Comparison of ENCODE assay signal across 8 cellular contexts in the genomic region with DNA sequence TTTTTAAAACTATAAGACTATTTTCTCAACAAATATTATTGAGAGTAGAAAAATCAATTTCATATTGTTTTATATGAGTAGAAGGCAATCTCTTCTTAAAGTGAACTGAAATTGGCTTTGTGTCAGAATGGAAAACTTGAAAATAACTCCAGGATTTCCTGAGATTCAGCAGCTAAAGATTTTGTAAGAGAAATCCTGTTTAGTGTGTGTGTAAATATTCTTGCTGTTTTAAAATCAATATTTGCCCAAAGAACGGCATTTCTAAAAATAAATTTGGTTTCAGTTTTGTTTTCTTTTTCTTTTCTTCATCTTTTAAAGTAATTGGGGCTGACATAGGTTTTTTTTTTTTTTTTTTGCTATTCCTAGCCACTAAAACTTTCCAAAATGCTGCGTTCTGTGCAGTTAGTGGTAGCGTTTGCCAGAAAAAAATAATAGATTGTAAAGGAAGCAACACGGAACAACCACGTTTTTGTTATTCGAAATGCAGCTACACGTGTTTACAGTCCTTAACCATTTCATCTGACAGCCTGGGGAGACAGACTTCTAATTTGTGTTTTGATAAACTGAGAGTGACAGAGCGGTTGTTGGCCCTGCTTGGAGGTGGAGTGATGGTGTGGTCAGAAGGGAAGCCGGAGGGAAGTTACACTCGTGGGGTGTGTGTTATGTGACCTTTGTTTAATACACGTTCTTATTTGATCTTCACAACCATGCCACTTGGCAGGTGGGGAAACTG. TPM values are rescaled to one million over a fixed set of nuclear protein-coding genes. Genes with fewer than 3 reads are reported as not detected.
A peak's percentile ranks its signal among the peaks of the same experiment; 100 is the strongest.
DNase-seq lines count a peak whose midpoint lies in the region; ATAC-seq, FAIRE-seq and TF ChIP-seq lines count a peak whose summit lies in the region.

No MANE protein-coding gene starts in this region.

- TF ChIP-seq POLR2A in lower leg skin (IDR thresholded peaks at IDR 0.05), result no peak

- no peaks in the 10 kb centered on the region for H3K4me1 Mint-ChIP-seq in astrocyte (ENCODE audit: low read depth, unreplicated experiment)
- peaks cover 14 to 33% of the 10 kb centered on the region in 2 donors for H3K4me1 Mint-ChIP-seq in natural killer cell treated with Interleukin-12 subunit alpha and Interleukin-12 subunit beta and Interleukin-15 and Interleukin-18, amount 100 ng/mL, for 72 hours (ENCODE audit: low read depth in 2 of 2)

- H3K4me3 Mint-ChIP-seq in astrocyte (ENCODE audit: unreplicated experiment), result no peak overlapping the region
- peak overlapping the region; percentile 88 for H3K4me3 Mint-ChIP-seq in natural killer cell treated with Interleukin-12 subunit alpha and Interleukin-12 subunit beta and Interleukin-15 and Interleukin-18, amount 100 ng/mL, for 72 hours

- H3K36me3 ChIP-seq in astrocyte (ENCODE audit: insufficient read depth, low read length), result no peaks in the 10 kb centered on the region

- peak overlapping the region; percentile 16 for H2AFZ ChIP-seq in astrocyte (ENCODE audit: low read depth, low read length)

- H3K27me3 Mint-ChIP-seq in astrocyte (ENCODE audit: low read depth, unreplicated experiment), result peaks cover 56% of the 10 kb centered on the region
- H3K27me3 Mint-ChIP-seq in natural killer cell treated with Interleukin-12 subunit alpha and Interleukin-12 subunit beta and Interleukin-15 and Interleukin-18, amount 100 ng/mL, for 72 hours, result peaks cover 0 to 2% of the 10 kb centered on the region in 2 donors

- H3K4me3 ChIP-seq in astrocyte (ENCODE audit: insufficient read depth, low read depth, low read length), result no peak overlapping the region
- no peak overlapping the region for H3K4me3 ChIP-seq in lower leg skin (ENCODE audit: low read depth, poor library complexity, severe bottlenecking)

- no peaks in the 10 kb centered on the region for H4K20me1 ChIP-seq in astrocyte (ENCODE audit: insufficient read depth, low read length)

- no peak overlapping the region for H3K9ac ChIP-seq in astrocyte (ENCODE audit: low read length)

- H3K36me3 Mint-ChIP-seq in astrocyte (ENCODE audit: low read depth, unreplicated experiment), result no peaks in the 10 kb centered on the region
- no peaks in the 10 kb centered on the region for H3K36me3 Mint-ChIP-seq in natural killer cell treated with Interleukin-12 subunit alpha and Interleukin-12 subunit beta and Interleukin-15 and Interleukin-18, amount 100 ng/mL, for 72 hours

- H3K9me3 Mint-ChIP-seq in astrocyte (ENCODE audit: unreplicated experiment), result peaks cover 4% of the 10 kb centered on the region
- no peaks in the 10 kb centered on the region for H3K9me3 Mint-ChIP-seq in natural killer cell treated with Interleukin-12 subunit alpha and Interleukin-12 subunit beta and Interleukin-15 and Interleukin-18, amount 100 ng/mL, for 72 hours

- H3K27ac ChIP-seq in 22Rv1 (peak overlapping the region; percentile 57), astrocyte (ENCODE audit: low read depth, low read length) (no peak overlapping the region)

- TF ChIP-seq CTCF in 22Rv1 (IDR thresholded peaks at IDR 0.05) (no peak), astrocyte (IDR thresholded peaks at IDR 0.05; ENCODE audit: insufficient read depth, low read depth, low read length) (no peak), lower leg skin (IDR thresholded peaks at IDR 0.05) (no peak)

- H3K9me3 ChIP-seq in astrocyte (ENCODE audit: insufficient read depth, low read depth, low read length), result peaks cover 2% of the 10 kb centered on the region

- FAIRE-seq in astrocyte (lab: Jason Lieb, UNC), result no peak

- DNase-seq in astrocyte (ENCODE audit: low read depth) (no peak), COR-L47 (lab: John Stamatoyannopoulos, UW) (no peak), KG1 (lab: John Stamatoyannopoulos, UW) (no peak), lower leg skin (ENCODE audit: low spot score in 2 of 2) (no peak)
- no peak for DNase-seq in natural killer cell treated with Interleukin-12 subunit alpha and Interleukin-12 subunit beta and Interleukin-15 and Interleukin-18, amount 100 ng/mL, for 72 hours (ENCODE audit: low spot score)

- ATAC-seq in GM19351 (IDR thresholded peaks at IDR 0.05; ENCODE audit: unreplicated experiment) (peak; percentile 19), HG03520 (IDR thresholded peaks at IDR 0.05; ENCODE audit: unreplicated experiment) (peak; percentile 12)
- ATAC-seq in natural killer cell treated with Interleukin-12 subunit alpha and Interleukin-12 subunit beta and Interleukin-15 and Interleukin-18, amount 100 ng/mL, for 72 hours, result peak; percentile 54 to 64

- H3K79me2 ChIP-seq in astrocyte (ENCODE audit: insufficient read depth, low read length), result no peaks in the 10 kb centered on the region

- H3K27me3 ChIP-seq in astrocyte (ENCODE audit: insufficient read depth, low read length), result peaks cover 23% of the 10 kb centered on the region

- H3K4me1 ChIP-seq in astrocyte (ENCODE audit: insufficient read depth, low read length), result no peaks in the 10 kb centered on the region

- 13 to 15% methylated on average over 11 of the region's 11 CpGs for WGBS in lower leg skin, 2 donors

- intact Hi-C loops in lower leg skin (cut with DNase I; ENCODE audit: low total_unique reads), result no loop called here

- H3K27ac Mint-ChIP-seq in astrocyte (ENCODE audit: unreplicated experiment), result no peak overlapping the region
- H3K27ac Mint-ChIP-seq in natural killer cell treated with Interleukin-12 subunit alpha and Interleukin-12 subunit beta and Interleukin-15 and Interleukin-18, amount 100 ng/mL, for 72 hours, result peak overlapping the region; percentile 40 to 80

- H3K4me2 ChIP-seq in astrocyte (ENCODE audit: low read length), result peak overlapping the region; percentile 36

RNA-seq across cellular contexts. Expression of gene SMPD3, which starts 21.6 kb away (rescaled TPM):
- 0.25 and 0.34 TPM in 2 replicates for total RNA-seq in astrocyte
- total RNA-seq in natural killer cell treated with Interleukin-12 subunit alpha and Interleukin-12 subunit beta and Interleukin-15 and Interleukin-18, amount 100 ng/mL, for 72 hours, result 1 to 10 TPM in 1 of 2 donors, under 1 TPM in 1; 0.26 to 1.9 TPM
- total RNA-seq in lower leg skin, result 100 to 1,000 TPM in 1 of 4 donors, 10 to 100 TPM in 3; 30.2 to 135 (median 58.3) TPM

Comparison
In these comparisons a context has a peak if more than half of its experiments do, and no peak if none do; other contexts are left out.
1. RNA of gene SMPD3, which starts 21.6 kb away (total RNA-seq): 30.2 to 135 TPM in lower leg skin; 0.26 to 1.9 TPM in natural killer cell treated with Interleukin-12 subunit alpha and Interleukin-12 subunit beta and Interleukin-15 and Interleukin-18, amount 100 ng/mL, for 72 hours and 0.25 to 0.34 TPM in astrocyte; every median in the first group is over 10 times any median in the second.
2. Peak in every context shown above with its lines, with median percentiles within 50 percentile points of each other: ATAC-seq.